Comparison of ENCODE assay signal across 1 cellular context in genomic region chrX:38799995-38800394, GRCh38.
TF ChIP-seq lines count a peak whose summit lies in the region.

No MANE protein-coding gene starts in this region.

TF ChIP-seq in A549, 52 proteins besides CTCF, POLR2A, EP300 and RAD21 (continued from another document):
- TF ChIP-seq POLR2AphosphoS2 (conservative IDR thresholded peaks at IDR 0.05; ENCODE audit: low read length): no peak
TF ChIP-seq in A549: peak in this region for 0.
